ENCODE assay signal across 9 cellular contexts in genomic region chr14:39168591-39168990, GRCh38. TPM values are rescaled to one million over a fixed set of nuclear protein-coding genes. Genes with fewer than 3 reads are reported as not detected.
DNase-seq lines count a peak whose midpoint lies in the region; ATAC-seq and TF ChIP-seq lines count a peak whose summit lies in the region.
"Had no signal": no experiment of that assay in that cellular context is flagged by ENCODE, and none has a peak within 500 bp of the region (broad histone marks: within the 10 kb centered on the region; RNA-seq: fewer than 3 reads in every experiment).

No MANE protein-coding gene starts in this region.

- H3K4me1 ChIP-seq in left lung (peaks cover 3 to 37% of the 10 kb centered on the region in 2 donors), suprapubic skin (peaks cover 28% of the 10 kb centered on the region), testis (peaks cover 12% of the 10 kb centered on the region)

- no peak for TF ChIP-seq POLR2A in suprapubic skin (IDR thresholded peaks at IDR 0.05)
- TF ChIP-seq POLR2A in testis (IDR thresholded peaks at IDR 0.05): no peak

- H3K27ac ChIP-seq in left lung: no peak overlapping the region
- no peak overlapping the region for H3K27ac ChIP-seq in suprapubic skin
- no peak overlapping the region for H3K27ac ChIP-seq in testis

- DNase-seq in activated naive CD4-positive, alpha-beta T cell treated with anti-CD3 and anti-CD28 coated beads, Interleukin-2, amount 10 ng/mL, durations not matched to agents 7 days and 5 days: no peak
- no peak for DNase-seq in activated naive CD4-positive, alpha-beta T cell (lab: John Stamatoyannopoulos, UW)
- DNase-seq in activated naive CD8-positive, alpha-beta T cell treated with anti-CD3 and anti-CD28 coated beads, Interleukin-2, amount 50 U/mL, for 24 hours: no peak
- DNase-seq in left lung: no peak
- no peak for DNase-seq in suprapubic skin (ENCODE audit: low spot score in 2 of 2)
- DNase-seq in testis: no peak
- no peak for DNase-seq in stimulated activated naive CD4-positive, alpha-beta T cell treated with Interleukin-2 at 50 U/mL for 16 hours (lab: John Stamatoyannopoulos, UW)
- DNase-seq: RPMI8226 had no signal

- intact Hi-C loops in left lung (cut with DNase I) (no loop called here), testis (cut with DNase I; ENCODE audit: low total_unique reads) (no loop called here)

- CTCF ChIA-PET in activated naive CD4-positive, alpha-beta T cell treated with anti-CD3 and anti-CD28 coated beads, Interleukin-2, amount 10 ng/mL, durations not matched to agents 7 days and 5 days (lab: Charles Lee): no interaction called here

- H3K27me3 ChIP-seq in left lung (no peaks in the 10 kb centered on the region), suprapubic skin (no peaks in the 10 kb centered on the region), testis (no peaks in the 10 kb centered on the region)

- no peaks in the 10 kb centered on the region for H3K27me3 Mint-ChIP-seq in activated naive CD4-positive, alpha-beta T cell treated with anti-CD3 and anti-CD28 coated beads, Interleukin-2, amount 10 ng/mL, durations not matched to agents 7 days and 5 days
- no peaks in the 10 kb centered on the region for H3K27me3 Mint-ChIP-seq in activated naive CD8-positive, alpha-beta T cell treated with anti-CD3 and anti-CD28 coated beads, Interleukin-2, amount 50 U/mL, for 24 hours

- no peak for ATAC-seq in activated naive CD8-positive, alpha-beta T cell treated with anti-CD3 and anti-CD28 coated beads, Interleukin-2, amount 50 U/mL, for 24 hours
- ATAC-seq in left lung: no peak
- ATAC-seq in HG03442 (IDR thresholded peaks at IDR 0.05; ENCODE audit: unreplicated experiment): no peak

- H3K36me3 ChIP-seq in left lung (peaks cover 0 to 11% of the 10 kb centered on the region in 2 donors), suprapubic skin (no peaks in the 10 kb centered on the region), testis (ENCODE audit: low read depth, missing control alignments) (no peaks in the 10 kb centered on the region)

- H3K4me3 ChIP-seq in left lung: peak overlapping the region; percentile 82 to 89
- H3K4me3 ChIP-seq in suprapubic skin: peak overlapping the region; percentile 92
- H3K4me3 ChIP-seq in testis: peak overlapping the region in 1 of 2 donors; percentile 99

- TF ChIP-seq CTCF in left lung (IDR thresholded peaks at IDR 0.05) (no peak), suprapubic skin (IDR thresholded peaks at IDR 0.05) (no peak), testis (IDR thresholded peaks at IDR 0.05) (no peak)

- peaks cover 52% of the 10 kb centered on the region for H3K4me1 Mint-ChIP-seq in activated naive CD4-positive, alpha-beta T cell treated with anti-CD3 and anti-CD28 coated beads, Interleukin-2, amount 10 ng/mL, durations not matched to agents 7 days and 5 days
- H3K4me1 Mint-ChIP-seq in activated naive CD8-positive, alpha-beta T cell treated with anti-CD3 and anti-CD28 coated beads, Interleukin-2, amount 50 U/mL, for 24 hours: peaks cover 42% of the 10 kb centered on the region

- no peak overlapping the region for H3K27ac Mint-ChIP-seq in activated naive CD4-positive, alpha-beta T cell treated with anti-CD3 and anti-CD28 coated beads, Interleukin-2, amount 10 ng/mL, durations not matched to agents 7 days and 5 days
- H3K27ac Mint-ChIP-seq in activated naive CD8-positive, alpha-beta T cell treated with anti-CD3 and anti-CD28 coated beads, Interleukin-2, amount 50 U/mL, for 24 hours: peak overlapping the region; percentile 28

- H3K4me3 Mint-ChIP-seq in activated naive CD4-positive, alpha-beta T cell treated with anti-CD3 and anti-CD28 coated beads, Interleukin-2, amount 10 ng/mL, durations not matched to agents 7 days and 5 days: peak overlapping the region; percentile 76
- peak overlapping the region; percentile 95 for H3K4me3 Mint-ChIP-seq in activated naive CD8-positive, alpha-beta T cell treated with anti-CD3 and anti-CD28 coated beads, Interleukin-2, amount 50 U/mL, for 24 hours

- H3K9me3 ChIP-seq in left lung (no peaks in the 10 kb centered on the region), suprapubic skin (no peaks in the 10 kb centered on the region), testis (no peaks in the 10 kb centered on the region)

- no peaks in the 10 kb centered on the region for H3K9me3 Mint-ChIP-seq in activated naive CD4-positive, alpha-beta T cell treated with anti-CD3 and anti-CD28 coated beads, Interleukin-2, amount 10 ng/mL, durations not matched to agents 7 days and 5 days
- H3K9me3 Mint-ChIP-seq in activated naive CD8-positive, alpha-beta T cell treated with anti-CD3 and anti-CD28 coated beads, Interleukin-2, amount 50 U/mL, for 24 hours: no peaks in the 10 kb centered on the region

- 61% methylated on average over 4 of the region's 4 CpGs for WGBS in suprapubic skin
- WGBS in testis, 2 donors: 42 to 47% methylated on average over 4 of the region's 4 CpGs

- peaks cover 34% of the 10 kb centered on the region for H3K36me3 Mint-ChIP-seq in activated naive CD4-positive, alpha-beta T cell treated with anti-CD3 and anti-CD28 coated beads, Interleukin-2, amount 10 ng/mL, durations not matched to agents 7 days and 5 days
- peaks cover 9% of the 10 kb centered on the region for H3K36me3 Mint-ChIP-seq in activated naive CD8-positive, alpha-beta T cell treated with anti-CD3 and anti-CD28 coated beads, Interleukin-2, amount 50 U/mL, for 24 hours (ENCODE audit: low read depth)

- no peak for TF ChIP-seq EP300 in suprapubic skin (IDR thresholded peaks at IDR 0.05)

RNA-seq across cellular contexts. Expression of gene TRAPPC6B, which starts 1.5 kb away (rescaled TPM):
- total RNA-seq in left lung: 10 to 100 TPM; 23.0 to 25.3 TPM
- total RNA-seq in suprapubic skin: 10 to 100 TPM; 16.9 to 18.9 (median 17.5) TPM
- 10 to 100 TPM; 43.4 to 45.8 TPM for total RNA-seq in testis
- 32.4 TPM for polyA plus RNA-seq in testis (ENCODE audit: insufficient read depth, low read depth, low replicate concordance)

RNA-seq across cellular contexts. Expression of gene PNN, which starts 6.5 kb away (rescaled TPM):
- total RNA-seq in left lung: 10 to 100 TPM; 35.2 to 42.7 TPM
- total RNA-seq in suprapubic skin: 10 to 100 TPM; 24.8 to 63.3 (median 26.4) TPM
- 10 to 100 TPM; 54.1 to 78.5 TPM for total RNA-seq in testis
- polyA plus RNA-seq in testis (ENCODE audit: insufficient read depth, low read depth, low replicate concordance): 32.5 TPM

RNA-seq across cellular contexts. Expression of gene GEMIN2, which starts 54.5 kb away (rescaled TPM):
- total RNA-seq in left lung (10 to 100 TPM in 1 of 2 donors, 1 to 10 TPM in 1; 7.3 to 10.4 TPM), suprapubic skin (10 to 100 TPM in 3 of 4 donors, 1 to 10 TPM in 1; 9.9 to 19.5 (median 13.0) TPM), testis (10 to 100 TPM; 28.4 to 36.7 TPM)
- polyA plus RNA-seq in testis (ENCODE audit: insufficient read depth, low read depth, low replicate concordance): 23.1 TPM
